Comparison of ENCODE assay signal across 16 cellular contexts in the genomic region with DNA sequence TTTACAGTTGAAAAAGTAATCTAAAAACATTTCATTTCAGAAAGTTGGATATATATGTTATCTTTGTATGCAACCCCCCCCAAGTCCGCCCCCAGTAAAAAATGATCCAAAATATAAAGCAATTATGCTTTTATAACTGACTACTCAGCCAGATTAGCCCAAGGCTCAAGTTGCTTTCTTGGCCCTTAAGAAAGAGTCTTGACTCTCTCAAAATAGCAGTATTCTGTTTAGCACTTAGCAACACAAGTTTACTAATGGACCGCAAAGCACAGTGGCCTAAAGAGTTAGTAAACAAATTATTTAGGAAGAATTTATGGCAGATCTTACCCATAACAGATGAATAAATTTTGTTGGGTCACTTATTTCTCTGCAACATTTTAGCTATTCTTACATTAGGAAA.
DNase-seq lines count a peak whose midpoint lies in the region; ATAC-seq and TF ChIP-seq lines count a peak whose summit lies in the region.
"Had no signal": no experiment of that assay in that cellular context is flagged by ENCODE, and none has a peak within 500 bp of the region (broad histone marks: within the 10 kb centered on the region; RNA-seq: fewer than 3 reads in every experiment).

No MANE protein-coding gene starts in this region.

- H3K27me3 ChIP-seq in CD4-positive, CD25-positive, alpha-beta regulatory T cell (ENCODE audit: control insufficient read depth, insufficient read depth, low read length), result no peaks in the 10 kb centered on the region
- no peaks in the 10 kb centered on the region for H3K27me3 ChIP-seq in Karpas-422 (ENCODE audit: low read length)
- H3K27me3 ChIP-seq in neutrophil, result no peaks in the 10 kb centered on the region
- H3K27me3 ChIP-seq: BE2C had no signal

- peaks cover 59% of the 10 kb centered on the region for H3K36me3 ChIP-seq in CD4-positive, CD25-positive, alpha-beta regulatory T cell (ENCODE audit: control insufficient read depth, insufficient read depth, low read length)
- H3K36me3 ChIP-seq in Karpas-422 (ENCODE audit: insufficient read depth, low read length) (peaks cover 51% of the 10 kb centered on the region), neutrophil (peaks cover 78% of the 10 kb centered on the region)
- H3K36me3 ChIP-seq: BE2C, HAP-1 had no signal

- H3K79me2 ChIP-seq in Karpas-422 (ENCODE audit: low read length), result peaks cover 39% of the 10 kb centered on the region

- H3K27ac Mint-ChIP-seq in activated T-cell treated with anti-CD3 and anti-CD28 coated beads, Interleukin-2, amount 50 U/mL, for 24 hours, result peak overlapping the region; percentile 16
- peak overlapping the region in 1 of 3 donors; percentile 59 for H3K27ac Mint-ChIP-seq in CD4-positive, CD25-positive, alpha-beta regulatory T cell

- ATAC-seq in CD4-positive, CD25-positive, alpha-beta regulatory T cell (ENCODE audit: low read depth in 2 of 2), result no peak
- ATAC-seq in GM19023 (IDR thresholded peaks at IDR 0.05; ENCODE audit: unreplicated experiment) (no peak), GM19395 (IDR thresholded peaks at IDR 0.05; ENCODE audit: unreplicated experiment) (no peak), HG03039 (IDR thresholded peaks at IDR 0.05; ENCODE audit: unreplicated experiment) (no peak)

- DNase-seq in activated T-cell treated with anti-CD3 and anti-CD28 coated beads, Interleukin-2, amount 50 U/mL, for 24 hours, result no peak
- no peak for DNase-seq in activated T-cell treated with anti-CD3 and anti-CD28 coated beads, Interleukin-2, amount 50 U/mL, for 48 hours
- DNase-seq in CD4-positive, CD25-positive, alpha-beta regulatory T cell, result no peak
- DNase-seq in Karpas-422, result no peak
- DNase-seq: BE2C; Caco-2; CD8-positive, alpha-beta memory T cell; DMS53; EL had no signal

- peaks cover 18% of the 10 kb centered on the region for H3K4me1 ChIP-seq in CD4-positive, CD25-positive, alpha-beta regulatory T cell (ENCODE audit: control insufficient read depth, insufficient read depth, low read length, poor library complexity, severe bottlenecking)
- H3K4me1 ChIP-seq in Karpas-422 (ENCODE audit: low read length) (peaks cover 49% of the 10 kb centered on the region), neutrophil (ENCODE audit: control insufficient read depth in 1 of 2, insufficient read depth in 1 of 2, low read depth in 1 of 2, low read length in 1 of 2) (no peaks in the 10 kb centered on the region)
- H3K4me1 ChIP-seq: BE2C, Caco-2, HAP-1 had no signal

- no peak overlapping the region for H3K4me3 Mint-ChIP-seq in activated T-cell treated with anti-CD3 and anti-CD28 coated beads, Interleukin-2, amount 50 U/mL, for 24 hours
- H3K4me3 Mint-ChIP-seq in CD4-positive, CD25-positive, alpha-beta regulatory T cell, result no peak overlapping the region
- H3K4me3 Mint-ChIP-seq: CD8-positive, alpha-beta memory T cell had no signal

- peaks cover 45% of the 10 kb centered on the region for H3K4me1 Mint-ChIP-seq in activated T-cell treated with anti-CD3 and anti-CD28 coated beads, Interleukin-2, amount 50 U/mL, for 24 hours (ENCODE audit: low read depth)
- H3K4me1 Mint-ChIP-seq in CD4-positive, CD25-positive, alpha-beta regulatory T cell, result peaks cover 25 to 59% (median 38%) of the 10 kb centered on the region in 4 donors

- peaks cover 84% of the 10 kb centered on the region for H3K36me3 Mint-ChIP-seq in activated T-cell treated with anti-CD3 and anti-CD28 coated beads, Interleukin-2, amount 50 U/mL, for 24 hours (ENCODE audit: low read depth)
- peaks cover 20% of the 10 kb centered on the region for H3K36me3 Mint-ChIP-seq in CD4-positive, CD25-positive, alpha-beta regulatory T cell

- H3K4me3 ChIP-seq in CD4-positive, CD25-positive, alpha-beta regulatory T cell (ENCODE audit: low read depth, low read length), result no peak overlapping the region
- no peak overlapping the region for H3K4me3 ChIP-seq in Karpas-422 (ENCODE audit: low read length)
- H3K4me3 ChIP-seq in neutrophil (ENCODE audit: low read depth in 1 of 2, low read length in 1 of 2), result no peak overlapping the region
- H3K4me3 ChIP-seq: HAP-1 had no signal

- H2AFZ ChIP-seq in Karpas-422 (ENCODE audit: low read length), result no peak overlapping the region

- H4K20me1 ChIP-seq in Karpas-422 (ENCODE audit: insufficient read depth, low read depth, low read length), result no peaks in the 10 kb centered on the region

- no peaks in the 10 kb centered on the region for H3K9me3 Mint-ChIP-seq in activated T-cell treated with anti-CD3 and anti-CD28 coated beads, Interleukin-2, amount 50 U/mL, for 24 hours
- H3K9me3 Mint-ChIP-seq in CD4-positive, CD25-positive, alpha-beta regulatory T cell, result peaks cover 0 to 2% (median 0%) of the 10 kb centered on the region in 7 donors
- H3K9me3 Mint-ChIP-seq: CD8-positive, alpha-beta memory T cell had no signal

- H3K27ac ChIP-seq in CD4-positive, CD25-positive, alpha-beta regulatory T cell (ENCODE audit: insufficient read depth, low read length, poor library complexity, severe bottlenecking), result peak overlapping the region; percentile 56
- H3K27ac ChIP-seq in Karpas-422 (ENCODE audit: low read length) (peak overlapping the region; percentile 87), neutrophil (peak overlapping the region; percentile 37)
- H3K27ac ChIP-seq: C4-2B, HL-60 had no signal

- no peak overlapping the region for H3K4me2 ChIP-seq in Karpas-422 (ENCODE audit: low read depth, low read length, poor library complexity, severe bottlenecking)

- H3K9me2 ChIP-seq in Karpas-422 (replicated peaks; ENCODE audit: insufficient read depth, low read length), result no peaks in the 10 kb centered on the region

- H3K9me3 ChIP-seq in CD4-positive, CD25-positive, alpha-beta regulatory T cell (ENCODE audit: control insufficient read depth in 2 of 2, low read length in 2 of 2), result no peaks in the 10 kb centered on the region
- H3K9me3 ChIP-seq in Karpas-422 (ENCODE audit: low read length), result no peaks in the 10 kb centered on the region
- H3K9me3 ChIP-seq in neutrophil, result no peaks in the 10 kb centered on the region
- H3K9me3 ChIP-seq: BE2C, Caco-2, HAP-1 had no signal

- no peak for TF ChIP-seq CTCF in neutrophil (IDR thresholded peaks at IDR 0.05)

- no peak overlapping the region for H3K9ac ChIP-seq in Karpas-422 (ENCODE audit: low read length)

- H3K27me3 Mint-ChIP-seq in activated T-cell treated with anti-CD3 and anti-CD28 coated beads, Interleukin-2, amount 50 U/mL, for 24 hours, result no peaks in the 10 kb centered on the region
- no peaks in the 10 kb centered on the region for H3K27me3 Mint-ChIP-seq in CD4-positive, CD25-positive, alpha-beta regulatory T cell
- H3K27me3 Mint-ChIP-seq: CD8-positive, alpha-beta memory T cell had no signal

Comparison
In these comparisons a context has a peak if more than half of its experiments do, and no peak if none do; other contexts are left out.
1. H3K27ac ChIP-seq: peak in every context shown above with its lines; median percentile 87 in Karpas-422; 56 in CD4-positive, CD25-positive, alpha-beta regulatory T cell; 37 in neutrophil.